Comparison of ENCODE assay signal across 29 cellular contexts in the genomic region with DNA sequence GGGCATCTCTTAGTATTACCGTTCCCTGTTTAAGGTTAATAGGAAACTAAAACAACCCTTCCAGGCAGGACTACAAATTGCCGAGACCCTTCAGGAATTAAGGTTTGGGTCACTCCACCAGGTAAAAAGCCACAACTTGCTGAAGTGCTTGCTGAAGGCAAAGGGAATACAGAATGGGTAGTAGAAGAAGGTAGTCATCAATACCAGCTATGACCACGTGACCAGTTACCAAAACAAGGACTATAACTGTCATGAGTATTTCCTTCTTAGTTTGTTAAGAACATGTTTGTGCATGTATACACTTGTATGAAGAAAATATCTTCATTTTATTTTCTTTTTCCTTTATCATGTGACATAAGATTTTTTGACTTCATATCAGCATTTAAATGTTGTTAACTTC.
"Had no signal": no experiment of that assay in that cellular context is flagged by ENCODE, and none has a peak within 500 bp of the region (broad histone marks: within the 10 kb centered on the region; RNA-seq: fewer than 3 reads in every experiment).

No MANE protein-coding gene starts in this region.

- H3K36me3 ChIP-seq: ascending aorta, WERI-Rb-1 had no signal

- ATAC-seq: activated CD4-positive, alpha-beta T cell treated with anti-CD3 and anti-CD28 coated beads for 36 hours; activated CD4-positive, CD25-positive, alpha-beta regulatory T cell treated with anti-CD3 and anti-CD28 coated beads, Interleukin-2, amount 50 U/mL, for 24 hours; activated CD8-positive, alpha-beta memory T cell treated with anti-CD3 and anti-CD28 coated beads, Interleukin-2, amount 10 ng/mL, durations not matched to agents 7 days and 5 days; activated CD8-positive, alpha-beta T cell treated with anti-CD3 and anti-CD28 coated beads, Interleukin-2, amount 10 ng/mL, durations not matched to agents 7 days and 5 days; activated naive CD8-positive, alpha-beta T cell treated with anti-CD3 and anti-CD28 coated beads, Interleukin-2, amount 50 U/mL, for 24 hours; WTC11 had no signal

- H3K27me3 ChIP-seq: ascending aorta had no signal

- H3K9me3 ChIP-seq: ascending aorta had no signal

- H3K27ac ChIP-seq: ascending aorta, WERI-Rb-1 had no signal

- H3K4me3 ChIP-seq: ascending aorta had no signal

- H3K4me1 ChIP-seq: ascending aorta had no signal

- DNase-seq: activated CD4-positive, alpha-beta memory T cell treated with anti-CD3 and anti-CD28 coated beads, Interleukin-2, amount 10 ng/mL, durations not matched to agents 7 days and 5 days; activated CD4-positive, alpha-beta T cell treated with anti-CD3 and anti-CD28 coated beads for 1 hour; activated CD4-positive, alpha-beta T cell treated with anti-CD3 and anti-CD28 coated beads for 36 hours; activated CD4-positive, alpha-beta T cell treated with anti-CD3 and anti-CD28 coated beads for 48 hours; activated CD4-positive, alpha-beta T cell treated with anti-CD3 and anti-CD28 coated beads, Interleukin-2, amount 10 ng/mL, durations not matched to agents 7 days and 5 days; activated CD4-positive, alpha-beta T cell treated with anti-CD3 and anti-CD28 coated beads, Interleukin-2, amount 50 U/mL, for 48 hours; activated CD4-positive, CD25-positive, alpha-beta regulatory T cell; activated CD8-positive, alpha-beta memory T cell treated with anti-CD3 and anti-CD28 coated beads for 24 hours; activated CD8-positive, alpha-beta memory T cell treated with anti-CD3 and anti-CD28 coated beads, Interleukin-2, amount 10 ng/mL, durations not matched to agents 7 days and 5 days; activated CD8-positive, alpha-beta memory T cell treated with anti-CD3 and anti-CD28 coated beads, Interleukin-2, amount 50 U/mL, for 48 hours; activated CD8-positive, alpha-beta T cell treated with anti-CD3 and anti-CD28 coated beads, Interleukin-2, amount 10 ng/mL, durations not matched to agents 7 days and 5 days; activated effector memory CD4-positive, alpha-beta T cell treated with Interleukin-2 at 50 U/mL for 16 hours; activated gamma-delta T cell; activated naive CD4-positive, alpha-beta T cell treated with anti-CD3 and anti-CD28 coated beads, Interleukin-2, amount 10 ng/mL, durations not matched to agents 7 days and 5 days; activated naive CD4-positive, alpha-beta T cell treated with Interleukin-2 at 50 U/mL for 16 hours; activated naive CD8-positive, alpha-beta T cell treated with anti-CD3 and anti-CD28 coated beads, Interleukin-2, amount 10 ng/mL, durations not matched to agents 7 days and 5 days; activated naive CD8-positive, alpha-beta T cell treated with anti-CD3 and anti-CD28 coated beads, Interleukin-2, amount 50 U/mL, for 24 hours; activated T-cell treated with anti-CD3 and anti-CD28 coated beads, Interleukin-2, amount 50 U/mL, for 24 hours; activated T-cell treated with anti-CD3 and anti-CD28 coated beads, Interleukin-2, amount 50 U/mL, for 48 hours; amygdala; anterior cingulate cortex; central memory CD4-positive, alpha-beta T cell; T-helper 1 cell; T-helper 2 cell; T-helper 9 cell; WERI-Rb-1 had no signal
